Comparison of ENCODE assay signal across 8 cellular contexts in genomic region chr1:10795305-10796021, GRCh38. TPM values are rescaled to one million over a fixed set of nuclear protein-coding genes. Genes with fewer than 3 reads are reported as not detected.
DNase-seq lines count a peak whose midpoint lies in the region; ATAC-seq and TF ChIP-seq lines count a peak whose summit lies in the region.

No MANE protein-coding gene starts in this region.

- H3K36me3 Mint-ChIP-seq in dendritic cell treated with granulocyte-macrophage colony-stimulating factor and Interleukin-4, amounts not matched to agents 40 ng/mL and 50 ng/mL, for 4 days (ENCODE audit: low read depth) = no peaks in the 10 kb centered on the region

- DNase-seq in BJ (ENCODE audit: low read depth) (no peak), LNCaP clone FGC (ENCODE audit: low read depth) (no peak), erythroblast (lab: John Stamatoyannopoulos, UW) (no peak)

- no peaks in the 10 kb centered on the region for H3K36me3 ChIP-seq in BJ (ENCODE audit: control insufficient read depth, insufficient read depth, low read length)
- no peaks in the 10 kb centered on the region for H3K36me3 ChIP-seq in muscle layer of duodenum (ENCODE audit: control insufficient read depth in 1 of 2, insufficient read depth in 2 of 2, low read length in 2 of 2)

- TF ChIP-seq CTCF in BJ (IDR thresholded peaks at IDR 0.05; ENCODE audit: insufficient read depth, low read depth, low read length) = no peak
- TF ChIP-seq CTCF in LNCaP clone FGC (IDR thresholded peaks at IDR 0.05; ENCODE audit: control insufficient read depth, extremely low read depth, insufficient read depth) = no peak

- no peak for ATAC-seq in HG03457 (IDR thresholded peaks at IDR 0.05; ENCODE audit: unreplicated experiment)
- no peak for ATAC-seq in HG03520 (IDR thresholded peaks at IDR 0.05; ENCODE audit: unreplicated experiment)
- ATAC-seq in GM19463 (IDR thresholded peaks at IDR 0.05; ENCODE audit: unreplicated experiment) = no peak

- no peak for TF ChIP-seq POLR2A in erythroblast (IDR thresholded peaks at IDR 0.05; ENCODE audit: low read length)

- peak overlapping the region; percentile 60 for H3K4me3 Mint-ChIP-seq in dendritic cell treated with granulocyte-macrophage colony-stimulating factor and Interleukin-4, amounts not matched to agents 40 ng/mL and 50 ng/mL, for 4 days

- H3K27ac ChIP-seq in muscle layer of duodenum (ENCODE audit: low read length) = peak overlapping the region; percentile 39

- H3K4me1 ChIP-seq in muscle layer of duodenum (ENCODE audit: control insufficient read depth in 1 of 2, insufficient read depth in 2 of 2, low read length in 2 of 2) = peaks cover 3 to 42% of the 10 kb centered on the region in 2 donors

- intact Hi-C loops in dendritic cell treated with granulocyte-macrophage colony-stimulating factor and Interleukin-4, amounts not matched to agents 40 ng/mL and 50 ng/mL, for 4 days (cut with micrococcal nuclease) = no loop called here

- peaks cover 71% of the 10 kb centered on the region for H3K27me3 Mint-ChIP-seq in dendritic cell treated with granulocyte-macrophage colony-stimulating factor and Interleukin-4, amounts not matched to agents 40 ng/mL and 50 ng/mL, for 4 days

- no peak overlapping the region for H3K27ac Mint-ChIP-seq in dendritic cell treated with granulocyte-macrophage colony-stimulating factor and Interleukin-4, amounts not matched to agents 40 ng/mL and 50 ng/mL, for 4 days

- H3K4me3 ChIP-seq in BJ (ENCODE audit: low read depth, low read length) = peak overlapping the region; percentile 40
- peak overlapping the region; percentile 93 for H3K4me3 ChIP-seq in LNCaP clone FGC (ENCODE audit: low read depth, low read length)
- peak overlapping the region; percentile 70 to 90 for H3K4me3 ChIP-seq in muscle layer of duodenum (ENCODE audit: low read depth in 1 of 2, low read length in 2 of 2)

- H3K4me1 Mint-ChIP-seq in dendritic cell treated with granulocyte-macrophage colony-stimulating factor and Interleukin-4, amounts not matched to agents 40 ng/mL and 50 ng/mL, for 4 days (ENCODE audit: low read depth) = peaks cover 7% of the 10 kb centered on the region

- H3K27me3 ChIP-seq in BJ (ENCODE audit: control insufficient read depth, insufficient read depth, low read length) (peaks cover 38% of the 10 kb centered on the region), muscle layer of duodenum (ENCODE audit: low read depth, low read length) (no peaks in the 10 kb centered on the region)

- POLR2A ChIA-PET in BJ (lab: Charles Lee) = no interaction called here

- CTCF ChIA-PET in BJ (lab: Yijun Ruan, JAX) = no interaction called here

- H3K9me3 ChIP-seq in muscle layer of duodenum (ENCODE audit: control insufficient read depth in 1 of 2, low read length in 2 of 2) = no peaks in the 10 kb centered on the region

- no peaks in the 10 kb centered on the region for H3K9me3 Mint-ChIP-seq in dendritic cell treated with granulocyte-macrophage colony-stimulating factor and Interleukin-4, amounts not matched to agents 40 ng/mL and 50 ng/mL, for 4 days

RNA-seq across cellular contexts. Expression of gene CASZ1, which starts 1.0 kb away (rescaled TPM):
- 0.26 and 0.64 TPM in 2 replicates for polyA plus RNA-seq in BJ (2011; rRNA removed)
- polyA minus RNA-seq in BJ (2011; rRNA and poly(A)+ RNA removed) = 0.31 and 0.81 TPM in 2 replicates

Comparison
In these comparisons a context has a peak if more than half of its experiments do, and no peak if none do; other contexts are left out.
1. H3K4me3 ChIP-seq: peak in every context shown above with its lines; median percentile 93 in LNCaP clone FGC; 80 in muscle layer of duodenum; 40 in BJ.